ENCODE assay signal across 12 cellular contexts in the genomic region with DNA sequence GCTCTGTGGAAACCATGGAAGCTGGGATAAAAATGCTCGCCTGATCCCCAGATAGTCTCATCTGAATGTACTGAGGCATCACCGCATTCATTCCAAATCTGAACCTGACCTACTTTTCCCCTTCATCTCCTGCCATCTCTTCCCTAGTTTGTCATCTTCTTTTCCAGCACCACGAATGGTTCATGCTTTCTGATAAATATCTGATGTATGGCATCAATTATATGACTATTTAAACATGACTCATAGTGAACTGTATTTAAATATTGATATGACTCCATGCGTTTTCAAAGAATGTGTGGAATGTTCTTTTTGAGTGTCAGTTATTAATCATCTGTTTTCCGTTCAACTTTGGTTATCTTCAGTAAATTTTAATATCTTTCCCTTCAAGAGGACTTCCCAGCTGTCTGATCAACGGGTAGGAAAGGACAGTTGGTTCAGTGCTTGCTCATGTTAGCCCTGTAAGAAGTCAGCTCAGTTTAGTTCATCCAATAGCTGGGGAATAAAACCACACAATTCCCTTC. TPM values are rescaled to one million over a fixed set of nuclear protein-coding genes. Genes with fewer than 3 reads are reported as not detected.
DNase-seq lines count a peak whose midpoint lies in the region; ATAC-seq, FAIRE-seq and TF ChIP-seq lines count a peak whose summit lies in the region.
"Had no signal": no experiment of that assay in that cellular context is flagged by ENCODE, and none has a peak within 500 bp of the region (broad histone marks: within the 10 kb centered on the region; RNA-seq: fewer than 3 reads in every experiment).

No MANE protein-coding gene starts in this region.

- H3K4me1 ChIP-seq in Panc1 (ENCODE audit: control insufficient read depth, insufficient read depth, low read length) (peaks cover 83% of the 10 kb centered on the region), endothelial cell of umbilical vein (ENCODE audit: control insufficient read depth, extremely low read depth, insufficient read depth, low read length) (peaks cover 34% of the 10 kb centered on the region), neutrophil (ENCODE audit: control insufficient read depth in 1 of 2, insufficient read depth in 1 of 2, low read depth in 1 of 2, low read length in 1 of 2) (peaks cover 63 to 74% of the 10 kb centered on the region in 2 experiments), small intestine (ENCODE audit: control insufficient read depth in 2 of 2, insufficient read depth in 1 of 2, low read depth in 1 of 2, low read length in 1 of 2) (no peaks in the 10 kb centered on the region)

- H3K27me3 ChIP-seq in Panc1 (ENCODE audit: control insufficient read depth, insufficient read depth, low read length): no peaks in the 10 kb centered on the region
- no peaks in the 10 kb centered on the region for H3K27me3 ChIP-seq in endothelial cell of umbilical vein (ENCODE audit: control insufficient read depth in 2 of 2, insufficient read depth in 2 of 2, low read length in 2 of 2)
- no peaks in the 10 kb centered on the region for H3K27me3 ChIP-seq in neutrophil
- H3K27me3 ChIP-seq in small intestine (ENCODE audit: control insufficient read depth in 2 of 2, insufficient read depth in 2 of 2, low read length in 2 of 2): no peaks in the 10 kb centered on the region

- ATAC-seq in Panc1: peak; percentile 70
- ATAC-seq in activated naive CD4-positive, alpha-beta T cell treated with anti-CD3 and anti-CD28 coated beads, Interleukin-2, amount 50 U/mL, for 72 hours: no peak
- no peak for ATAC-seq in HG02588 (IDR thresholded peaks at IDR 0.05; ENCODE audit: unreplicated experiment)

- FAIRE-seq in endothelial cell of umbilical vein (lab: Jason Lieb, UNC) (peak; percentile 79), small intestine (lab: Jason Lieb, UNC) (no peak)

- H4K20me1 ChIP-seq in endothelial cell of umbilical vein (replicated peaks; ENCODE audit: control insufficient read depth, extremely low read depth, insufficient read depth, low read length): no peaks in the 10 kb centered on the region

- H3K27ac Mint-ChIP-seq in activated naive CD4-positive, alpha-beta T cell treated with anti-CD3 and anti-CD28 coated beads, Interleukin-2, amount 50 U/mL, for 72 hours: no peak overlapping the region
- H3K27ac Mint-ChIP-seq: CD4-positive, CD25-positive, alpha-beta regulatory T cell had no signal

- no peaks in the 10 kb centered on the region for H3K9me3 Mint-ChIP-seq in activated naive CD4-positive, alpha-beta T cell treated with anti-CD3 and anti-CD28 coated beads, Interleukin-2, amount 50 U/mL, for 72 hours

- no peak overlapping the region for H2AFZ ChIP-seq in endothelial cell of umbilical vein (ENCODE audit: low read depth, low read length)

- peak overlapping the region; percentile 51 for H3K9ac ChIP-seq in endothelial cell of umbilical vein (replicated peaks; ENCODE audit: extremely low read depth, insufficient read depth, low read length)

- 41 to 55% (median 49%) methylated on average over 6 of the region's 6 CpGs for WGBS in small intestine, 3 donors

- no peaks in the 10 kb centered on the region for H3K9me1 ChIP-seq in endothelial cell of umbilical vein (replicated peaks; ENCODE audit: control insufficient read depth, extremely low read depth, insufficient read depth, low read length)

- CTCF ChIA-PET in Panc1 (lab: Charles Lee) (no interaction called here), endothelial cell of umbilical vein (lab: Charles Lee) (interaction anchor here (0.8 to 2.3 kb wide), 4 partner anchors 12 to 1043 kb away, joined by 3 to 14 read pairs (median 8); no protein-coding TSS in a partner anchor)

- intact Hi-C loops in Panc1 (cut with micrococcal nuclease; ENCODE audit: unreplicated experiment): no loop called here
- intact Hi-C loops in endothelial cell of umbilical vein (cut with micrococcal nuclease): loop anchor here (1.0 to 5.0 kb wide), 3 partner anchors 11 to 199 kb away; no protein-coding TSS in a partner anchor

- no peaks in the 10 kb centered on the region for H3K9me3 ChIP-seq in Panc1 (ENCODE audit: control insufficient read depth, insufficient read depth, low read depth, low read length)
- no peaks in the 10 kb centered on the region for H3K9me3 ChIP-seq in endothelial cell of umbilical vein (replicated peaks; ENCODE audit: control insufficient read depth, insufficient read depth, low read length)
- no peaks in the 10 kb centered on the region for H3K9me3 ChIP-seq in neutrophil
- H3K9me3 ChIP-seq in small intestine (ENCODE audit: control insufficient read depth, low read depth): no peaks in the 10 kb centered on the region

- POLR2A ChIA-PET in Panc1 (lab: Charles Lee): no interaction called here
- POLR2A ChIA-PET in endothelial cell of umbilical vein (lab: Charles Lee): interaction anchor here (0.6 to 1.5 kb wide), 4 partner anchors 11 to 44 kb away, joined by 3 to 8 read pairs (median 4); partner anchors contain the start of gene BASP1

- in situ Hi-C loops in Panc1 (cut with HindIII; ENCODE audit: low pct_unique_long_range_greater_than_20kb, low sequenced_read_pairs): no loop called here

- peaks cover 82% of the 10 kb centered on the region for H3K79me2 ChIP-seq in endothelial cell of umbilical vein (ENCODE audit: control insufficient read depth, insufficient read depth, low read length)

- H3K27ac ChIP-seq in Panc1 (ENCODE audit: low read length) (peak overlapping the region; percentile 83), endothelial cell of umbilical vein (ENCODE audit: insufficient read depth, low read depth, low read length) (peak overlapping the region; percentile 77), neutrophil (peak overlapping the region; percentile 94), small intestine (ENCODE audit: low read depth in 1 of 2, low read length in 1 of 2) (no peak overlapping the region)
- H3K27ac ChIP-seq: skin epidermis had no signal

- H3K4me2 ChIP-seq in endothelial cell of umbilical vein (ENCODE audit: insufficient read depth, low read length): peak overlapping the region; percentile 76

- dilution Hi-C loops in endothelial cell of umbilical vein (cut with MboI; ENCODE audit: extremely low pct_ligation_motif_present, low sequenced_read_pairs): no loop called here

- H3K36me3 ChIP-seq in Panc1 (ENCODE audit: control insufficient read depth, insufficient read depth, low read length) (no peaks in the 10 kb centered on the region), endothelial cell of umbilical vein (ENCODE audit: control insufficient read depth in 2 of 2, extremely low read depth in 1 of 2, insufficient read depth in 2 of 2, low read length in 2 of 2) (peaks cover 0 to 2% of the 10 kb centered on the region in 2 experiments), neutrophil (peaks cover 23% of the 10 kb centered on the region), small intestine (ENCODE audit: control insufficient read depth in 2 of 2, insufficient read depth in 2 of 2, low read length in 2 of 2) (no peaks in the 10 kb centered on the region)

- DNase-seq in EH (ENCODE audit: low read depth) (peak; percentile 85), Panc1 (ENCODE audit: low read depth, low spot score) (no peak), endothelial cell of umbilical vein (ENCODE audit: low read depth, low spot score) (peak; percentile 72), small intestine (no peak)
- DNase-seq in activated T-cell treated with anti-CD3 and anti-CD28 coated beads, Interleukin-2, amount 50 U/mL, for 1 hour: no peak
- DNase-seq in activated naive CD4-positive, alpha-beta T cell treated with anti-CD3 and anti-CD28 coated beads, Interleukin-2, amount 50 U/mL, for 72 hours (ENCODE audit: low spot score in 2 of 2): no peak
- DNase-seq: CD4-positive, CD25-positive, alpha-beta regulatory T cell; KBM-7; NCI-H2081 treated with DMSO at 0.1 percent for 48 hours had no signal

- H3K36me3 Mint-ChIP-seq in activated naive CD4-positive, alpha-beta T cell treated with anti-CD3 and anti-CD28 coated beads, Interleukin-2, amount 50 U/mL, for 72 hours: no peaks in the 10 kb centered on the region
- H3K36me3 Mint-ChIP-seq: CD4-positive, CD25-positive, alpha-beta regulatory T cell had no signal

- TF ChIP-seq CTCF in Panc1 (IDR thresholded peaks at IDR 0.05): no peak
- TF ChIP-seq CTCF in endothelial cell of umbilical vein (IDR thresholded peaks at IDR 0.05; ENCODE audit: extremely low read depth in 1 of 2, insufficient read depth in 1 of 2, low read depth in 1 of 2, low read length in 2 of 2): no peak
- no peak for TF ChIP-seq CTCF in neutrophil (IDR thresholded peaks at IDR 0.05)

- H3K4me3 ChIP-seq in Panc1 (ENCODE audit: low read depth in 2 of 2, low read length in 2 of 2) (peak overlapping the region in 1 of 2 experiments; percentile 10; a peak in 1 of 4 replicates), endothelial cell of umbilical vein (replicated peaks in 1 of 3; ENCODE audit: insufficient read depth in 1 of 3, low read depth in 1 of 3, low read length in 3 of 3) (peak overlapping the region in 1 of 3 experiments; percentile 28), neutrophil (ENCODE audit: low read depth in 1 of 2, low read length in 1 of 2) (no peak overlapping the region), small intestine (ENCODE audit: low read depth in 1 of 2, low read length in 2 of 2) (no peak overlapping the region)
- H3K4me3 ChIP-seq: skin epidermis had no signal

- TF ChIP-seq POLR2A in endothelial cell of umbilical vein (IDR thresholded peaks at IDR 0.05; ENCODE audit: low read depth, low read length): no peak

- BruUV-seq in Panc1 (replicated peaks; lab: Mats Ljungman, UMichigan) (no TSS peak), endothelial cell of umbilical vein (replicated peaks; lab: Mats Ljungman, UMichigan) (no TSS peak)

TF ChIP-seq in endothelial cell of umbilical vein, 7 proteins besides CTCF, POLR2A, EP300 and RAD21 (continues in another document):
- peak; percentile 20 for TF ChIP-seq POLR2AphosphoS5 (IDR thresholded peaks at IDR 0.05; ENCODE audit: insufficient read depth, low read depth, low read length)
- peak; percentile 88 for TF ChIP-seq JUN (IDR thresholded peaks at IDR 0.05; ENCODE audit: borderline replicate concordance, insufficient read depth, insufficient read length, low read depth)
- TF ChIP-seq GATA2 (IDR thresholded peaks at IDR 0.05; ENCODE audit: insufficient read depth, insufficient read length, low read depth, low read length): peak; percentile 91

RNA-seq across cellular contexts. Expression of gene BASP1, which starts 21.1 kb away (rescaled TPM):
- total RNA-seq in Panc1 (2021; ENCODE audit: unreplicated experiment) (217 TPM), endothelial cell of umbilical vein (79.3 and 102 TPM in 2 replicates)
- 126 TPM for polyA plus RNA-seq in Panc1 (2012; ENCODE audit: insufficient read length)
- polyA plus RNA-seq in endothelial cell of umbilical vein (58.5 and 69.4 TPM in 2 replicates), small intestine (1 to 10 TPM in 2 of 3 donors, under 1 TPM in 1; 0.67 to 9.5 (median 8.4) TPM)
- 52.8 and 59.1 TPM in 2 replicates for polyA plus RNA-seq in endothelial cell of umbilical vein (2011; cell fraction: cytosol; rRNA removed)
- polyA plus RNA-seq in endothelial cell of umbilical vein (2011; cell fraction: nucleus; rRNA removed): 16.5 and 27.1 TPM in 2 replicates
- 78.6 and 111 TPM in 2 replicates for polyA plus RNA-seq in endothelial cell of umbilical vein (2012)
- polyA minus RNA-seq in endothelial cell of umbilical vein: 25.2 and 26.8 TPM in 2 replicates
- polyA minus RNA-seq in endothelial cell of umbilical vein (2011; cell fraction: cytosol; rRNA and poly(A)+ RNA removed): 164 TPM
- polyA minus RNA-seq in endothelial cell of umbilical vein (2011; cell fraction: nucleus; rRNA and poly(A)+ RNA removed): 8.5 and 8.9 TPM in 2 replicates
- under 1 TPM; 0.16 to 0.76 TPM for total RNA-seq in activated naive CD4-positive, alpha-beta T cell treated with anti-CD3 and anti-CD28 coated beads, Interleukin-2, amount 50 U/mL, for 72 hours

Comparison
In these comparisons a context has a peak if more than half of its experiments do, and no peak if none do; other contexts are left out.
1. DNase-seq: peak in EH (single experiment) and endothelial cell of umbilical vein (single experiment); none in Panc1 (single experiment), small intestine (single experiment), activated T-cell treated with anti-CD3 and anti-CD28 coated beads, Interleukin-2, amount 50 U/mL, for 1 hour (single experiment) and activated naive CD4-positive, alpha-beta T cell treated with anti-CD3 and anti-CD28 coated beads, Interleukin-2, amount 50 U/mL, for 72 hours (0 of 2).
2. H3K27ac ChIP-seq: peak in Panc1 (single experiment), endothelial cell of umbilical vein (single experiment) and neutrophil (single experiment); none in small intestine (0 of 2).
3. RNA of gene BASP1, which starts 21.1 kb away (total RNA-seq): 217 TPM in Panc1 (single experiment) and 79.3 to 102 TPM in endothelial cell of umbilical vein; 0.16 to 0.76 TPM in activated naive CD4-positive, alpha-beta T cell treated with anti-CD3 and anti-CD28 coated beads, Interleukin-2, amount 50 U/mL, for 72 hours; every median in the first group is over 10 times any median in the second.